In genomic region chr5:103454774-103455173, GRCh38 we compare ENCODE assay signal across 22 cellular contexts.
DNase-seq lines count a peak whose midpoint lies in the region; ATAC-seq and TF ChIP-seq lines count a peak whose summit lies in the region.
"Had no signal": no experiment of that assay in that cellular context is flagged by ENCODE, and none has a peak within 500 bp of the region (broad histone marks: within the 10 kb centered on the region; RNA-seq: fewer than 3 reads in every experiment).

No MANE protein-coding gene starts in this region.

- H4K20me1 ChIP-seq in GM23338 (replicated peaks; ENCODE audit: insufficient read depth) = no peaks in the 10 kb centered on the region
- H4K20me1 ChIP-seq: BLaER1 treated with 17β-estradiol and CSF1 and Interleukin-3, amounts not matched to agents 10 nM and 100 nM had no signal

- no peak for ATAC-seq in GM23338
- ATAC-seq in HG03439 (IDR thresholded peaks at IDR 0.05; ENCODE audit: unreplicated experiment) = no peak
- ATAC-seq in HG03442 (IDR thresholded peaks at IDR 0.05; ENCODE audit: unreplicated experiment) = no peak

- H3F3A ChIP-seq in GM23338 (replicated peaks; ENCODE audit: low read depth) = no peaks in the 10 kb centered on the region

- TF ChIP-seq EP300 in Ishikawa (IDR thresholded peaks at IDR 0.05; ENCODE audit: borderline replicate concordance) = no peak

- H3K27ac Mint-ChIP-seq in GM23338 (no peak overlapping the region), nephron progenitor cell (no peak overlapping the region), progenitor cell of endocrine pancreas (no peak overlapping the region)

- TF ChIP-seq RAD21 in Ishikawa (IDR thresholded peaks at IDR 0.05; ENCODE audit: low read depth) = no peak

- TF ChIP-seq CTCF in GM23338 (conservative IDR thresholded peaks at IDR 0.05; ENCODE audit: low read depth in 2 of 2) (no peak), nephron progenitor cell (IDR thresholded peaks at IDR 0.05) (no peak), progenitor cell of endocrine pancreas (IDR thresholded peaks at IDR 0.05; ENCODE audit: unreplicated experiment) (no peak)

- peaks cover 8% of the 10 kb centered on the region; the same call in 1 of the 2 replicates for H3K4me1 ChIP-seq in GM23338 (ENCODE audit: insufficient read depth)
- H3K4me1 ChIP-seq: Caco-2, Peyer's patch had no signal

- H3K9me3 Mint-ChIP-seq in GM23338 = no peaks in the 10 kb centered on the region
- no peaks in the 10 kb centered on the region for H3K9me3 Mint-ChIP-seq in nephron progenitor cell
- H3K9me3 Mint-ChIP-seq in progenitor cell of endocrine pancreas (ENCODE audit: low read depth) = no peaks in the 10 kb centered on the region
- H3K9me3 Mint-ChIP-seq: HFFc6 had no signal

- H3K36me3 ChIP-seq in GM23338 (ENCODE audit: insufficient read depth) = no peaks in the 10 kb centered on the region
- H3K36me3 ChIP-seq: BLaER1 treated with 17β-estradiol and CSF1 and Interleukin-3, amounts not matched to agents 10 nM and 100 nM; Peyer's patch; SJCRH30 had no signal

- H3K9me2 ChIP-seq in GM23338 (ENCODE audit: insufficient read depth) = no peaks in the 10 kb centered on the region

- no peaks in the 10 kb centered on the region for H3K27me3 ChIP-seq in GM23338 (ENCODE audit: insufficient read depth)
- H3K27me3 ChIP-seq: BLaER1 treated with 17β-estradiol and CSF1 and Interleukin-3, amounts not matched to agents 10 nM and 100 nM; Peyer's patch; SJCRH30 had no signal

- DNase-seq in GM23338 (ENCODE audit: low spot score) (no peak), dermis blood vessel endothelial cell (peak; percentile 32), nephron progenitor cell (peak; percentile 12), progenitor cell of endocrine pancreas (ENCODE audit: low spot score, unreplicated experiment) (no peak)
- DNase-seq: Caco-2; CD4-positive, alpha-beta memory T cell; DMS 273 treated with DMSO at 0.1 percent for 48 hours; DND-41; HFFc6; MV-4-11; NCI-H1694 treated with DMSO at 0.1 percent for 48 hours; NCI-H2081 treated with DMSO at 0.1 percent for 48 hours; NCI-H2171 treated with DMSO at 0.1 percent for 48 hours; NCI-H524 treated with DMSO at 0.1 percent for 48 hours; NCI-H82; Peyer's patch had no signal

- H2AFZ ChIP-seq in GM23338 = no peak overlapping the region

- H3K4me3 ChIP-seq in GM23338 = no peak overlapping the region
- H3K4me3 ChIP-seq: BLaER1 treated with 17β-estradiol and CSF1 and Interleukin-3, amounts not matched to agents 10 nM and 100 nM; Peyer's patch; SJCRH30 had no signal

- H3K27me3 Mint-ChIP-seq in GM23338 (ENCODE audit: insufficient read depth, low read depth, poor library complexity) (no peaks in the 10 kb centered on the region), nephron progenitor cell (ENCODE audit: low read depth, poor library complexity) (peaks cover 8% of the 10 kb centered on the region), progenitor cell of endocrine pancreas (no peaks in the 10 kb centered on the region)

- H3K36me3 Mint-ChIP-seq in GM23338 (ENCODE audit: low read depth) = no peaks in the 10 kb centered on the region
- H3K36me3 Mint-ChIP-seq in nephron progenitor cell (ENCODE audit: low read depth) = no peaks in the 10 kb centered on the region
- H3K36me3 Mint-ChIP-seq in progenitor cell of endocrine pancreas (ENCODE audit: insufficient read depth) = no peaks in the 10 kb centered on the region
- H3K36me3 Mint-ChIP-seq: CD4-positive, alpha-beta memory T cell had no signal

- H3K4me3 Mint-ChIP-seq in GM23338 = no peak overlapping the region
- H3K4me3 Mint-ChIP-seq in nephron progenitor cell = no peak overlapping the region
- no peak overlapping the region for H3K4me3 Mint-ChIP-seq in progenitor cell of endocrine pancreas (ENCODE audit: low read depth)
- H3K4me3 Mint-ChIP-seq: CD4-positive, alpha-beta memory T cell; HFFc6 had no signal

- H3K27ac ChIP-seq in GM23338 (ENCODE audit: low read depth) = no peak overlapping the region
- H3K27ac ChIP-seq: BLaER1 treated with 17β-estradiol and CSF1 and Interleukin-3, amounts not matched to agents 10 nM and 100 nM; HL-60; Peyer's patch; SJCRH30 had no signal

- H3K4me1 Mint-ChIP-seq in GM23338 = peaks cover 8% of the 10 kb centered on the region; the same call in 2 of the 3 replicates
- H3K4me1 Mint-ChIP-seq in nephron progenitor cell = no peaks in the 10 kb centered on the region
- no peaks in the 10 kb centered on the region for H3K4me1 Mint-ChIP-seq in progenitor cell of endocrine pancreas (ENCODE audit: low read depth)
- H3K4me1 Mint-ChIP-seq: CD4-positive, alpha-beta memory T cell had no signal

- H3K4me2 ChIP-seq in GM23338 = no peak overlapping the region
- H3K4me2 ChIP-seq: BLaER1 treated with 17β-estradiol and CSF1 and Interleukin-3, amounts not matched to agents 10 nM and 100 nM had no signal

- H3K79me2 ChIP-seq in GM23338 (replicated peaks; ENCODE audit: insufficient read depth) = no peaks in the 10 kb centered on the region

TF ChIP-seq in GM23338, 12 proteins besides CTCF, POLR2A, EP300 and RAD21:
- TF ChIP-seq EZH2 (IDR thresholded peaks at IDR 0.05; ENCODE audit: low read depth, unreplicated experiment) = no peak
- peak; percentile 68 for TF ChIP-seq REST (IDR thresholded peaks at IDR 0.05; ENCODE audit: unreplicated experiment)

TF ChIP-seq in Ishikawa, 13 proteins besides CTCF, POLR2A, EP300 and RAD21:
- peak; percentile 85 for TF ChIP-seq REST (IDR thresholded peaks at IDR 0.05; ENCODE audit: low read depth)
- no peak for TF ChIP-seq USF1 (IDR thresholded peaks at IDR 0.05)
- TF ChIP-seq TCF12 (IDR thresholded peaks at IDR 0.05; ENCODE audit: low read depth) = no peak

Comparison
In these comparisons a context has a peak if more than half of its experiments do, and no peak if none do; other contexts are left out.
1. DNase-seq: peak in dermis blood vessel endothelial cell (single experiment) and nephron progenitor cell (single experiment); none in GM23338 (single experiment) and progenitor cell of endocrine pancreas (single experiment).